ENCODE assay signal across 9 cellular contexts in genomic region chr9:105842023-105842644, GRCh38.
DNase-seq lines count a peak whose midpoint lies in the region; ATAC-seq, FAIRE-seq and TF ChIP-seq lines count a peak whose summit lies in the region.
"Had no signal": no experiment of that assay in that cellular context is flagged by ENCODE, and none has a peak within 500 bp of the region (broad histone marks: within the 10 kb centered on the region; RNA-seq: fewer than 3 reads in every experiment).

No MANE protein-coding gene starts in this region.

- no peaks in the 10 kb centered on the region for H3K9me2 ChIP-seq in Karpas-422 (replicated peaks; ENCODE audit: insufficient read depth, low read length)

- no peak overlapping the region for H3K4me2 ChIP-seq in Karpas-422 (ENCODE audit: low read depth, low read length, poor library complexity, severe bottlenecking)

- H3K9me3 Mint-ChIP-seq in WTC11: no peaks in the 10 kb centered on the region
- peaks cover 0 to under 1% of the 10 kb centered on the region in 2 donors for H3K9me3 Mint-ChIP-seq in stimulated activated naive B cell treated with anti-CD40 and anti-IgM and Interleukin-4, amounts not matched to agents 10 μg/mL and 1 μg/mL and 100 μg/mL, for 72 hours

- H3K4me1 Mint-ChIP-seq in WTC11: no peaks in the 10 kb centered on the region; the same call in 1 of the 2 replicates
- H3K4me1 Mint-ChIP-seq in stimulated activated naive B cell treated with anti-CD40 and anti-IgM and Interleukin-4, amounts not matched to agents 10 μg/mL and 1 μg/mL and 100 μg/mL, for 72 hours: no peaks in the 10 kb centered on the region
- H3K4me1 Mint-ChIP-seq: central memory CD8-positive, alpha-beta T cell had no signal

- H3K27me3 ChIP-seq in Karpas-422 (ENCODE audit: low read length): no peaks in the 10 kb centered on the region

- H3K27me3 Mint-ChIP-seq in WTC11 (ENCODE audit: low read depth): no peaks in the 10 kb centered on the region
- no peaks in the 10 kb centered on the region for H3K27me3 Mint-ChIP-seq in stimulated activated naive B cell treated with anti-CD40 and anti-IgM and Interleukin-4, amounts not matched to agents 10 μg/mL and 1 μg/mL and 100 μg/mL, for 72 hours

- POLR2A ChIA-PET in WTC11 (lab: Charles Lee): no interaction called here

- no peak overlapping the region for H3K4me3 ChIP-seq in Karpas-422 (ENCODE audit: low read length)

- DNase-seq in GM03348 (ENCODE audit: low spot score) (peak; percentile 49), Karpas-422 (peak; percentile 86), WTC11 (ENCODE audit: low spot score) (peak; percentile 34), hepatic stellate cell (ENCODE audit: low spot score) (peak; percentile 25)
- DNase-seq in stimulated activated naive B cell treated with anti-CD40 and anti-IgM and Interleukin-4, amounts not matched to agents 10 μg/mL and 1 μg/mL and 100 μg/mL, for 72 hours: peak; percentile 16

- no peak overlapping the region for H3K9ac ChIP-seq in Karpas-422 (ENCODE audit: low read length)

- H3K4me3 Mint-ChIP-seq in WTC11: no peak overlapping the region
- no peak overlapping the region for H3K4me3 Mint-ChIP-seq in stimulated activated naive B cell treated with anti-CD40 and anti-IgM and Interleukin-4, amounts not matched to agents 10 μg/mL and 1 μg/mL and 100 μg/mL, for 72 hours
- H3K4me3 Mint-ChIP-seq: central memory CD8-positive, alpha-beta T cell had no signal

- TF ChIP-seq POLR2A in GM18505 (IDR thresholded peaks at IDR 0.05; ENCODE audit: borderline replicate concordance, extremely low read depth, insufficient read depth, insufficient read length): no peak

- ATAC-seq in WTC11 (no peak), HG03457 (IDR thresholded peaks at IDR 0.05; ENCODE audit: unreplicated experiment) (no peak), GM18505 (IDR thresholded peaks at IDR 0.05; ENCODE audit: unreplicated experiment) (no peak)
- ATAC-seq in stimulated activated naive B cell treated with anti-CD40 and anti-IgM and Interleukin-4, amounts not matched to agents 10 μg/mL and 1 μg/mL and 100 μg/mL, for 72 hours (replicated peaks): no peak

- no peaks in the 10 kb centered on the region for H3K9me3 ChIP-seq in Karpas-422 (ENCODE audit: low read length)

- no peak overlapping the region for H3K27ac Mint-ChIP-seq in WTC11
- no peak overlapping the region for H3K27ac Mint-ChIP-seq in stimulated activated naive B cell treated with anti-CD40 and anti-IgM and Interleukin-4, amounts not matched to agents 10 μg/mL and 1 μg/mL and 100 μg/mL, for 72 hours

- no peak overlapping the region for H2AFZ ChIP-seq in Karpas-422 (ENCODE audit: low read length)

- peak; percentile 80 for TF ChIP-seq CTCF in WTC11 (IDR thresholded peaks at IDR 0.05)

- H3K36me3 ChIP-seq in Karpas-422 (ENCODE audit: insufficient read depth, low read length): no peaks in the 10 kb centered on the region

- no peaks in the 10 kb centered on the region for H3K4me1 ChIP-seq in Karpas-422 (ENCODE audit: low read length)

- CTCF ChIA-PET in WTC11 (lab: Charles Lee): interaction anchor here (0.8 to 2.8 kb wide), 7 partner anchors 9 to 442 kb away, joined by 3 to 16 read pairs (median 4); no protein-coding TSS in a partner anchor

- peak; percentile 89 for FAIRE-seq in A204.1 (lab: Jason Lieb, UNC)

- H3K27ac ChIP-seq in Karpas-422 (ENCODE audit: low read length): no peak overlapping the region

- H3K79me2 ChIP-seq in Karpas-422 (ENCODE audit: low read length): no peaks in the 10 kb centered on the region

- no peaks in the 10 kb centered on the region for H4K20me1 ChIP-seq in Karpas-422 (ENCODE audit: insufficient read depth, low read depth, low read length)

- H3K36me3 Mint-ChIP-seq in WTC11: no peaks in the 10 kb centered on the region
- H3K36me3 Mint-ChIP-seq in stimulated activated naive B cell treated with anti-CD40 and anti-IgM and Interleukin-4, amounts not matched to agents 10 μg/mL and 1 μg/mL and 100 μg/mL, for 72 hours: no peaks in the 10 kb centered on the region

TF ChIP-seq in WTC11, 78 proteins besides CTCF, POLR2A, EP300 and RAD21:
- TF ChIP-seq, protein P1, sequence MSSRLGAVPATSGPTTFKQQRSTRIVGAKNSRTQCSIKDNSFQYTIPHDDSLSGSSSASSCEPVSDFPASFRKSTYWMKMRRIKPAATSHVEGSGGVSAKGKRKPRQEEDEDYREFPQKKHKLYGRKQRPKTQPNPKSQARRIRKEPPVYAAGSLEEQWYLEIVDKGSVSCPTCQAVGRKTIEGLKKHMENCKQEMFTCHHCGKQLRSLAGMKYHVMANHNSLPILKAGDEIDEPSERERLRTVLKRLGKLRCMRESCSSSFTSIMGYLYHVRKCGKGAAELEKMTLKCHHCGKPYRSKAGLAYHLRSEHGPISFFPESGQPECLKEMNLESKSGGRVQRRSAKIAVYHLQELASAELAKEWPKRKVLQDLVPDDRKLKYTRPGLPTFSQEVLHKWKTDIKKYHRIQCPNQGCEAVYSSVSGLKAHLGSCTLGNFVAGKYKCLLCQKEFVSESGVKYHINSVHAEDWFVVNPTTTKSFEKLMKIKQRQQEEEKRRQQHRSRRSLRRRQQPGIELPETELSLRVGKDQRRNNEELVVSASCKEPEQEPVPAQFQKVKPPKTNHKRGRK (CRISPR knock-in tag; IDR thresholded peaks at IDR 0.05; ENCODE audit: borderline replicate concordance): no peak
- TF ChIP-seq SMAD4 (CRISPR knock-in tag; IDR thresholded peaks at IDR 0.05) (no peak), IRF2 (CRISPR knock-in tag; IDR thresholded peaks at IDR 0.05; ENCODE audit: borderline replicate concordance, low read depth) (no peak), E2F4 (CRISPR knock-in tag; IDR thresholded peaks at IDR 0.05; ENCODE audit: borderline replicate concordance, low read depth) (no peak), ATF2 (CRISPR knock-in tag; IDR thresholded peaks at IDR 0.05; ENCODE audit: borderline replicate concordance, low read depth) (no peak), ZMAT4 (CRISPR knock-in tag; IDR thresholded peaks at IDR 0.05) (no peak)

Comparison
In these comparisons a context has a peak if more than half of its experiments do, and no peak if none do; other contexts are left out.
1. DNase-seq: peak in every context shown above with its lines; median percentile 86 in Karpas-422; 49 in GM03348; 34 in WTC11; 25 in hepatic stellate cell; 16 in stimulated activated naive B cell treated with anti-CD40 and anti-IgM and Interleukin-4, amounts not matched to agents 10 μg/mL and 1 μg/mL and 100 μg/mL, for 72 hours.